16 cellular contexts compared by ENCODE assay signal in genomic region chr22:42084874-42085273, GRCh38. TPM values are rescaled to one million over a fixed set of nuclear protein-coding genes. Genes with fewer than 3 reads are reported as not detected.
A peak's percentile ranks its signal among the peaks of the same experiment; 100 is the strongest.
DNase-seq lines count a peak whose midpoint lies in the region; ATAC-seq and TF ChIP-seq lines count a peak whose summit lies in the region.
"Had no signal": no experiment of that assay in that cellular context is flagged by ENCODE, and none has a peak within 500 bp of the region (broad histone marks: within the 10 kb centered on the region; RNA-seq: fewer than 3 reads in every experiment).

No MANE protein-coding gene starts in this region.

- H3K4me1 ChIP-seq in cardiac muscle cell (ENCODE audit: low read depth) = peaks cover 18% of the 10 kb centered on the region
- peaks cover 29% of the 10 kb centered on the region for H3K4me1 ChIP-seq in CD4-positive, alpha-beta memory T cell (ENCODE audit: insufficient read depth, low read length)
- H3K4me1 ChIP-seq: A549, BE2C had no signal

- peak overlapping the region; percentile 49 for H3K27ac ChIP-seq in cardiac muscle cell
- H3K27ac ChIP-seq in CD4-positive, alpha-beta memory T cell (ENCODE audit: low read depth, low read length) = no peak overlapping the region
- H3K27ac ChIP-seq: A549, C4-2B had no signal

- intact Hi-C loops in cardiac septum (cut with DNase I) = no loop called here
- intact Hi-C loops in activated B cell treated with CpG ODN at 0.5 μM for 24 hours (cut with micrococcal nuclease) = loop anchor here (10.0 kb wide), 1 partner anchor 280 kb away; the partner anchor contains the start of gene CCDC134
- intact Hi-C loops in CD4-positive, alpha-beta memory T cell (cut with micrococcal nuclease) = no loop called here

- no peaks in the 10 kb centered on the region for H3K9me3 ChIP-seq in cardiac muscle cell (ENCODE audit: low read depth)
- H3K9me3 ChIP-seq in CD4-positive, alpha-beta memory T cell (ENCODE audit: control insufficient read depth in 1 of 2, low read length in 2 of 2) = no peaks in the 10 kb centered on the region
- H3K9me3 ChIP-seq: BE2C had no signal

- POLR2A ChIA-PET in activated B cell treated with CpG ODN at 0.5 μM for 24 hours (lab: Charles Lee) = interaction anchor here (0.7 kb wide), 1 partner anchor 10 kb away, joined by 4 read pairs; no protein-coding TSS in a partner anchor
- POLR2A ChIA-PET in CD4-positive, alpha-beta memory T cell (lab: Charles Lee; ENCODE audit: partially characterized antibody) = interaction anchor here (1.1 kb wide), 1 partner anchor 396 kb away, joined by 4 read pairs; the partner anchor contains the start of gene SNU13

- H3K4me1 Mint-ChIP-seq in activated B cell treated with CpG ODN at 0.5 μM for 24 hours = peaks cover 45% of the 10 kb centered on the region
- peaks cover 37% of the 10 kb centered on the region for H3K4me1 Mint-ChIP-seq in neural crest cell
- H3K4me1 Mint-ChIP-seq in CD4-positive, alpha-beta memory T cell = peaks cover 29 to 56% (median 41%) of the 10 kb centered on the region in 4 donors

- H3K27ac Mint-ChIP-seq in activated B cell treated with CpG ODN at 0.5 μM for 24 hours = peak overlapping the region; percentile 50
- H3K27ac Mint-ChIP-seq in neural crest cell (ENCODE audit: unreplicated experiment) = no peak overlapping the region
- peak overlapping the region in 1 of 7 donors; percentile 59 for H3K27ac Mint-ChIP-seq in CD4-positive, alpha-beta memory T cell
- H3K27ac Mint-ChIP-seq: CD8-positive, alpha-beta T cell; H9 had no signal

- peaks cover 71% of the 10 kb centered on the region for H3K36me3 Mint-ChIP-seq in activated B cell treated with CpG ODN at 0.5 μM for 24 hours (ENCODE audit: low read depth)
- H3K36me3 Mint-ChIP-seq in neural crest cell (ENCODE audit: low read depth) = peaks cover 37% of the 10 kb centered on the region
- H3K36me3 Mint-ChIP-seq in CD4-positive, alpha-beta memory T cell = peaks cover 36 to 59% of the 10 kb centered on the region in 2 donors

- ATAC-seq in activated B cell treated with CpG ODN at 0.5 μM for 24 hours (ENCODE audit: low read depth) = no peak
- ATAC-seq: A549; CD8-positive, alpha-beta T cell had no signal

- no peak for TF ChIP-seq CTCF in cardiac muscle cell (IDR thresholded peaks at IDR 0.05; ENCODE audit: low read depth, low read length)
- TF ChIP-seq CTCF in activated B cell treated with CpG ODN at 0.5 μM for 24 hours (IDR thresholded peaks at IDR 0.05) = no peak
- no peak for TF ChIP-seq CTCF in neural crest cell (conservative IDR thresholded peaks at IDR 0.05)

- CTCF ChIA-PET in activated B cell treated with CpG ODN at 0.5 μM for 24 hours (lab: Charles Lee) = interaction anchor here (1.6 kb wide), 1 partner anchor 133 kb away, joined by 3 read pairs; the partner anchor contains the start of gene SMIM45
- CTCF ChIA-PET in CD4-positive, alpha-beta memory T cell (lab: Charles Lee; ENCODE audit: partially characterized antibody) = interaction anchor here (1.0 kb wide), 1 partner anchor 9 kb away, joined by 3 read pairs; no protein-coding TSS in a partner anchor

- H3K27me3 Mint-ChIP-seq in activated B cell treated with CpG ODN at 0.5 μM for 24 hours = no peaks in the 10 kb centered on the region
- H3K27me3 Mint-ChIP-seq in neural crest cell (ENCODE audit: low read depth) = no peaks in the 10 kb centered on the region
- no peaks in the 10 kb centered on the region for H3K27me3 Mint-ChIP-seq in CD4-positive, alpha-beta memory T cell

- H3K4me3 ChIP-seq in cardiac muscle cell = no peak overlapping the region
- H3K4me3 ChIP-seq in CD4-positive, alpha-beta memory T cell (ENCODE audit: low read length in 2 of 2) = no peak overlapping the region
- H3K4me3 ChIP-seq: A549 had no signal

- H3K4me3 Mint-ChIP-seq in activated B cell treated with CpG ODN at 0.5 μM for 24 hours (no peak overlapping the region), neural crest cell (peak overlapping the region; percentile 32)
- no peak overlapping the region for H3K4me3 Mint-ChIP-seq in CD4-positive, alpha-beta memory T cell
- H3K4me3 Mint-ChIP-seq: CD8-positive, alpha-beta T cell; H9 had no signal

- H3K9me3 Mint-ChIP-seq in activated B cell treated with CpG ODN at 0.5 μM for 24 hours (no peaks in the 10 kb centered on the region), neural crest cell (peaks cover 2% of the 10 kb centered on the region)
- H3K9me3 Mint-ChIP-seq in CD4-positive, alpha-beta memory T cell = no peaks in the 10 kb centered on the region
- H3K9me3 Mint-ChIP-seq: CD8-positive, alpha-beta T cell had no signal

- H3K36me3 ChIP-seq in cardiac muscle cell = peaks cover 35% of the 10 kb centered on the region
- H3K36me3 ChIP-seq in CD4-positive, alpha-beta memory T cell (ENCODE audit: insufficient read depth, low read length) = peaks cover 46% of the 10 kb centered on the region

- H3K27me3 ChIP-seq in cardiac muscle cell = no peaks in the 10 kb centered on the region
- no peaks in the 10 kb centered on the region for H3K27me3 ChIP-seq in CD4-positive, alpha-beta memory T cell (ENCODE audit: insufficient read depth, low read length)
- H3K27me3 ChIP-seq: BE2C had no signal

- no peak for DNase-seq in cardiac muscle cell (ENCODE audit: low read depth in 1 of 2, low spot score in 1 of 2)
- DNase-seq in cardiac septum (ENCODE audit: low spot score) = no peak
- no peak for DNase-seq in activated B cell treated with CpG ODN at 0.5 μM for 24 hours
- DNase-seq in neural crest cell (ENCODE audit: low read depth, low spot score) = no peak
- no peak for DNase-seq in CD4-positive, alpha-beta memory T cell
- no peak for DNase-seq in NOMO-1 treated with dmso at 0.1 percent for 144 hours (lab: John Stamatoyannopoulos, UW; ENCODE audit: unreplicated experiment)
- DNase-seq: BE2C; CD8-positive, alpha-beta T cell; COR-L47; DMS153; DMS79 treated with DMSO at 0.1 percent for 48 hours; EL; GOT3; H9 had no signal

RNA-seq across cellular contexts. Expression of gene SMDT1, which starts 5.4 kb away (rescaled TPM):
- 9.2 and 10.3 TPM in 2 replicates for total RNA-seq in cardiac muscle cell
- polyA plus RNA-seq in cardiac muscle cell = 212 and 237 TPM in 2 replicates
- total RNA-seq in cardiac septum = 123 TPM
- total RNA-seq in activated B cell treated with CpG ODN at 0.5 μM for 24 hours = 165 and 167 TPM in 2 replicates
- 65.7 and 70.9 TPM in 2 replicates for total RNA-seq in neural crest cell
- 100 to 1,000 TPM; 101 to 105 TPM for total RNA-seq in CD4-positive, alpha-beta memory T cell
- 100 to 1,000 TPM; 172 to 279 TPM for polyA plus RNA-seq in CD4-positive, alpha-beta memory T cell

RNA-seq across cellular contexts. Expression of gene NDUFA6, which starts 5.7 kb away (rescaled TPM):
- 134 and 186 TPM in 2 replicates for total RNA-seq in cardiac muscle cell
- polyA plus RNA-seq in cardiac muscle cell = 289 and 324 TPM in 2 replicates
- 183 TPM for total RNA-seq in cardiac septum
- total RNA-seq in activated B cell treated with CpG ODN at 0.5 μM for 24 hours = 73.6 and 83.2 TPM in 2 replicates
- 104 and 120 TPM in 2 replicates for total RNA-seq in neural crest cell
- 10 to 100 TPM; 42.1 to 44.4 TPM for total RNA-seq in CD4-positive, alpha-beta memory T cell
- polyA plus RNA-seq in CD4-positive, alpha-beta memory T cell = 100 to 1,000 TPM; 137 to 153 TPM

RNA-seq across cellular contexts. Expression of gene PHETA2, which starts 10.8 kb away (rescaled TPM):
- total RNA-seq in cardiac muscle cell = 1.1 and 2.2 TPM in 2 replicates
- 0.68 and 1.1 TPM in 2 replicates for polyA plus RNA-seq in cardiac muscle cell
- 4.5 TPM for total RNA-seq in cardiac septum
- 2.7 and 3.1 TPM in 2 replicates for total RNA-seq in activated B cell treated with CpG ODN at 0.5 μM for 24 hours
- total RNA-seq in neural crest cell = 1.3 and 1.5 TPM in 2 replicates
- 1 to 10 TPM; 1.7 to 1.9 TPM for total RNA-seq in CD4-positive, alpha-beta memory T cell
- 1 to 10 TPM in 1 of 2 donors, under 1 TPM in 1; 0.69 to 1.6 TPM for polyA plus RNA-seq in CD4-positive, alpha-beta memory T cell

RNA-seq across cellular contexts. Expression of gene NAGA, which starts 14.3 kb away (rescaled TPM):
- total RNA-seq in cardiac muscle cell (31.7 and 34.9 TPM in 2 replicates), cardiac septum (11.2 TPM), activated B cell treated with CpG ODN at 0.5 μM for 24 hours (24.3 and 26.8 TPM in 2 replicates), neural crest cell (21.2 and 21.4 TPM in 2 replicates)
- polyA plus RNA-seq in cardiac muscle cell = 22.8 and 29.7 TPM in 2 replicates
- 10 to 100 TPM; 13.9 to 14.5 TPM for total RNA-seq in CD4-positive, alpha-beta memory T cell
- polyA plus RNA-seq in CD4-positive, alpha-beta memory T cell = 10 to 100 TPM; 18.0 to 25.4 TPM

RNA-seq across cellular contexts. Expression of gene CYP2D6, which starts 45.7 kb away (rescaled TPM):
- total RNA-seq in cardiac muscle cell (0.14 and 2.2 TPM in 2 replicates), cardiac septum (0.35 TPM), activated B cell treated with CpG ODN at 0.5 μM for 24 hours (1.3 and 2.8 TPM in 2 replicates), neural crest cell (3.5 and 3.7 TPM in 2 replicates)
- 2.3 and 2.6 TPM in 2 replicates for polyA plus RNA-seq in cardiac muscle cell
- 10 to 100 TPM in 1 of 2 experiments, 1 to 10 TPM in 1; 8.8 to 10.7 TPM for total RNA-seq in CD4-positive, alpha-beta memory T cell
- under 1 TPM in 1 of 2 donors, not detected in 1; 0.23 TPM for polyA plus RNA-seq in CD4-positive, alpha-beta memory T cell
